10 cellular contexts compared by ENCODE assay signal in the genomic region with DNA sequence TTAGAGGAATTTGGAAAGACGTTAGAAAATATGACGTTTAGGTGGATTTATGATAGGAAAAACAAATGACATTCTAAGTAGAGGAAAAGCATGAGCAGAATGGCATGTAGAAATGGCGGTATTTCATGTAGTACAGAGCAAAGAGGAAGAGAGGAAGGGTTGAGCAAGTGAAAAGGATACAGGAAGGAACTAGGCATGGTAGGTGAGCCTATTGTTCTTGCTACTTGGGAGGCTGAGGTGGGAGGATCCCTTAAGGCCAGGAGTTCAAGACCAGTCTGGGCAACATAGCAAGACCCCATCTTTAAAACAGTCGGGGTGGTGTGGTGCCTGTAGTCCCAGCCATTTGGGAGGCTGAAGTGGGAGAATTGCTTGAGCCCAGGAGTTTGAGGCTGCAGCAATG. TPM values are rescaled to one million over a fixed set of nuclear protein-coding genes. Genes with fewer than 3 reads are reported as not detected.
DNase-seq lines count a peak whose midpoint lies in the region; ATAC-seq and TF ChIP-seq lines count a peak whose summit lies in the region.
"Had no signal": no experiment of that assay in that cellular context is flagged by ENCODE, and none has a peak within 500 bp of the region (broad histone marks: within the 10 kb centered on the region; RNA-seq: fewer than 3 reads in every experiment).

No MANE protein-coding gene starts in this region.

- peaks cover 36 to 66% (median 54%) of the 10 kb centered on the region in 4 donors for H3K4me1 Mint-ChIP-seq in CD4-positive, alpha-beta memory T cell
- peaks cover 54% of the 10 kb centered on the region for H3K4me1 Mint-ChIP-seq in activated naive CD8-positive, alpha-beta T cell treated with anti-CD3 and anti-CD28 coated beads, Interleukin-2, amount 50 U/mL, for 24 hours
- peaks cover 28 to 69% (median 62%) of the 10 kb centered on the region in 4 donors for H3K4me1 Mint-ChIP-seq in naive thymus-derived CD8-positive, alpha-beta T cell

- H2BK120ac ChIP-seq in mesendoderm (ENCODE audit: low read depth, low read length): no peak overlapping the region

- H3K9ac ChIP-seq in KMS-11 (peak overlapping the region; percentile 88; the same call in 1 of the 2 replicates), mesendoderm (ENCODE audit: low read length) (no peak overlapping the region)

- H3K27ac Mint-ChIP-seq in CD4-positive, alpha-beta memory T cell: peak overlapping the region; percentile 59 to 100 (median 99)
- peak overlapping the region; percentile 96 for H3K27ac Mint-ChIP-seq in activated naive CD8-positive, alpha-beta T cell treated with anti-CD3 and anti-CD28 coated beads, Interleukin-2, amount 50 U/mL, for 24 hours
- H3K27ac Mint-ChIP-seq in naive thymus-derived CD8-positive, alpha-beta T cell: peak overlapping the region; percentile 81 to 100 (median 100)

- H4K5ac ChIP-seq in mesendoderm (ENCODE audit: low read length): no peak overlapping the region

- H3K27me3 Mint-ChIP-seq in CD4-positive, alpha-beta memory T cell: peaks cover 0 to 1% of the 10 kb centered on the region in 2 donors
- H3K27me3 Mint-ChIP-seq in activated naive CD8-positive, alpha-beta T cell treated with anti-CD3 and anti-CD28 coated beads, Interleukin-2, amount 50 U/mL, for 24 hours: peaks cover 1% of the 10 kb centered on the region
- H3K27me3 Mint-ChIP-seq in naive thymus-derived CD8-positive, alpha-beta T cell: no peaks in the 10 kb centered on the region

- H2BK5ac ChIP-seq in mesendoderm (ENCODE audit: low read length): no peak overlapping the region

- intact Hi-C loops in CD4-positive, alpha-beta memory T cell (cut with micrococcal nuclease): loop anchor here (10.0 kb wide), 1 partner anchor 1597 kb away; the partner anchor contains the start of gene AKAP9
- intact Hi-C loops in uterus (cut with DNase I; ENCODE audit: low total_unique reads): no loop called here

- H3K9me3 ChIP-seq in CD4-positive, alpha-beta memory T cell (ENCODE audit: control insufficient read depth in 1 of 2, low read length in 2 of 2): no peaks in the 10 kb centered on the region
- no peaks in the 10 kb centered on the region for H3K9me3 ChIP-seq in uterus

- WGBS in mesendoderm (ENCODE audit: extremely low coverage, insufficient coverage, low lambda C conversion rate): 100% methylated on average over 2 of the region's 4 CpGs

- H4K8ac ChIP-seq in mesendoderm (ENCODE audit: low read depth, low read length): no peak overlapping the region

- peaks cover 11% of the 10 kb centered on the region for H3K79me1 ChIP-seq in mesendoderm (ENCODE audit: low read length)

- H3K4me2 ChIP-seq in KMS-11 (peak overlapping the region; percentile 70), mesendoderm (ENCODE audit: low read length) (no peak overlapping the region)

- POLR2A ChIA-PET in CD4-positive, alpha-beta memory T cell (lab: Charles Lee; ENCODE audit: partially characterized antibody): no interaction called here
- POLR2A ChIA-PET in naive thymus-derived CD8-positive, alpha-beta T cell (lab: Charles Lee): interaction anchor here (0.7 to 1.3 kb wide), 2 partner anchors 56 to 115 kb away, joined by 3 to 10 read pairs; partner anchors contain the start of gene CLDN12

- H3K23ac ChIP-seq in mesendoderm (ENCODE audit: low read length): no peak overlapping the region

- H3K79me2 ChIP-seq in KMS-11 (ENCODE audit: insufficient read depth, low read depth) (peaks cover 31% of the 10 kb centered on the region), mesendoderm (ENCODE audit: control insufficient read depth, insufficient read depth, low read length) (peaks cover 12% of the 10 kb centered on the region)

- no peaks in the 10 kb centered on the region for H3K36me3 ChIP-seq in CD4-positive, alpha-beta memory T cell (ENCODE audit: insufficient read depth, low read length)
- H3K36me3 ChIP-seq in KMS-11 (ENCODE audit: insufficient read depth): no peaks in the 10 kb centered on the region
- H3K36me3 ChIP-seq in uterus: no peaks in the 10 kb centered on the region
- H3K36me3 ChIP-seq in mesendoderm (ENCODE audit: control insufficient read depth, insufficient read depth, low read length): no peaks in the 10 kb centered on the region

- no peak for TF ChIP-seq CTCF in KMS-11 (conservative IDR thresholded peaks at IDR 0.05; ENCODE audit: low read depth, low read length)
- no peak for TF ChIP-seq CTCF in uterus (IDR thresholded peaks at IDR 0.05)

- H3K4me3 ChIP-seq in CD4-positive, alpha-beta memory T cell (ENCODE audit: low read length in 2 of 2): peak overlapping the region in 1 of 2 donors; percentile 92
- H3K4me3 ChIP-seq in KMS-11 (IDR thresholded peaks at IDR 0.05; ENCODE audit: insufficient read depth, low read depth, low read length): no peak overlapping the region
- H3K4me3 ChIP-seq in uterus: no peak overlapping the region
- H3K4me3 ChIP-seq in mesendoderm (ENCODE audit: low read length): no peak overlapping the region

- H2BK15ac ChIP-seq in mesendoderm (replicated peaks; ENCODE audit: low read depth): no peak overlapping the region

- H3K18ac ChIP-seq in mesendoderm (ENCODE audit: low read length): no peak overlapping the region

- TF ChIP-seq POLR2A in uterus (IDR thresholded peaks at IDR 0.05): no peak

- no peak overlapping the region for H3K4ac ChIP-seq in mesendoderm (ENCODE audit: low read depth, low read length)

- H2AK5ac ChIP-seq in mesendoderm (ENCODE audit: low read length): no peak overlapping the region

- CTCF ChIA-PET in CD4-positive, alpha-beta memory T cell (lab: Charles Lee; ENCODE audit: partially characterized antibody): no interaction called here

- no peaks in the 10 kb centered on the region for H3K27me3 ChIP-seq in CD4-positive, alpha-beta memory T cell (ENCODE audit: insufficient read depth, low read length)
- H3K27me3 ChIP-seq in KMS-11 (ENCODE audit: insufficient read depth, low read depth) (no peaks in the 10 kb centered on the region), uterus (no peaks in the 10 kb centered on the region), mesendoderm (ENCODE audit: insufficient read depth, low read length, poor library complexity) (no peaks in the 10 kb centered on the region)

- ATAC-seq in activated naive CD8-positive, alpha-beta T cell treated with anti-CD3 and anti-CD28 coated beads, Interleukin-2, amount 50 U/mL, for 24 hours: no peak
- ATAC-seq in naive thymus-derived CD8-positive, alpha-beta T cell: no peak
- ATAC-seq in HG02970 (IDR thresholded peaks at IDR 0.05; ENCODE audit: low FRiP score, unreplicated experiment): no peak

- no peaks in the 10 kb centered on the region for H4K20me1 ChIP-seq in KMS-11 (ENCODE audit: insufficient read depth)

- DNase-seq in CD4-positive, alpha-beta memory T cell: no peak
- DNase-seq in activated naive CD8-positive, alpha-beta T cell treated with anti-CD3 and anti-CD28 coated beads, Interleukin-2, amount 50 U/mL, for 24 hours: no peak
- DNase-seq in naive thymus-derived CD8-positive, alpha-beta T cell: no peak
- no peak for DNase-seq in HuH-7.5 (ENCODE audit: low spot score)
- DNase-seq in uterus: no peak
- no peak for DNase-seq in mesendoderm
- DNase-seq: GOT3 had no signal

- H3K4me3 Mint-ChIP-seq in CD4-positive, alpha-beta memory T cell: peak overlapping the region; percentile 38 to 99 (median 98)
- peak overlapping the region; percentile 90 for H3K4me3 Mint-ChIP-seq in activated naive CD8-positive, alpha-beta T cell treated with anti-CD3 and anti-CD28 coated beads, Interleukin-2, amount 50 U/mL, for 24 hours
- peak overlapping the region; percentile 94 to 99 (median 96) for H3K4me3 Mint-ChIP-seq in naive thymus-derived CD8-positive, alpha-beta T cell

- H3K56ac ChIP-seq in mesendoderm (ENCODE audit: low read length): no peak overlapping the region

- peaks cover 22 to 30% of the 10 kb centered on the region in 2 donors for H3K36me3 Mint-ChIP-seq in CD4-positive, alpha-beta memory T cell
- peaks cover 29% of the 10 kb centered on the region for H3K36me3 Mint-ChIP-seq in activated naive CD8-positive, alpha-beta T cell treated with anti-CD3 and anti-CD28 coated beads, Interleukin-2, amount 50 U/mL, for 24 hours (ENCODE audit: low read depth)
- peaks cover 5 to 23% (median 6%) of the 10 kb centered on the region in 3 donors for H3K36me3 Mint-ChIP-seq in naive thymus-derived CD8-positive, alpha-beta T cell

- H3K4me1 ChIP-seq in CD4-positive, alpha-beta memory T cell (ENCODE audit: insufficient read depth, low read length): peaks cover 47% of the 10 kb centered on the region
- H3K4me1 ChIP-seq in KMS-11 (ENCODE audit: low read depth, poor library complexity, severe bottlenecking): peaks cover 9% of the 10 kb centered on the region
- no peaks in the 10 kb centered on the region for H3K4me1 ChIP-seq in uterus
- peaks cover 3% of the 10 kb centered on the region for H3K4me1 ChIP-seq in mesendoderm (ENCODE audit: control insufficient read depth, low read depth, low read length)

- H3K27ac ChIP-seq in CD4-positive, alpha-beta memory T cell (ENCODE audit: low read depth, low read length): no peak overlapping the region
- H3K27ac ChIP-seq in KMS-11 (no peak overlapping the region), uterus (no peak overlapping the region), mesendoderm (ENCODE audit: low read depth, low read length) (no peak overlapping the region)

- H2AFZ ChIP-seq in KMS-11 (ENCODE audit: low read depth): no peak overlapping the region

- no peaks in the 10 kb centered on the region for H3K9me3 Mint-ChIP-seq in CD4-positive, alpha-beta memory T cell
- peaks cover 4% of the 10 kb centered on the region for H3K9me3 Mint-ChIP-seq in activated naive CD8-positive, alpha-beta T cell treated with anti-CD3 and anti-CD28 coated beads, Interleukin-2, amount 50 U/mL, for 24 hours
- no peaks in the 10 kb centered on the region for H3K9me3 Mint-ChIP-seq in naive thymus-derived CD8-positive, alpha-beta T cell

RNA-seq across cellular contexts. Expression of gene GTPBP10, which starts 1.2 kb away (rescaled TPM):
- total RNA-seq in CD4-positive, alpha-beta memory T cell: 10 to 100 TPM; 45.5 to 46.7 TPM
- 10 to 100 TPM; 30.6 to 37.6 TPM for polyA plus RNA-seq in CD4-positive, alpha-beta memory T cell
- 10 to 100 TPM; 51.2 to 54.2 TPM for total RNA-seq in naive thymus-derived CD8-positive, alpha-beta T cell
- polyA plus RNA-seq in naive thymus-derived CD8-positive, alpha-beta T cell: 10 to 100 TPM; 39.5 to 45.7 (median 43.4) TPM
- total RNA-seq in uterus: 10 to 100 TPM; 11.2 to 35.2 (median 19.0) TPM
- 20.6 TPM for polyA plus RNA-seq in mesendoderm (2013, experiment 1 of 2)
- 21.0 TPM for polyA plus RNA-seq in mesendoderm (2013, experiment 2 of 2)

RNA-seq across cellular contexts. Expression of gene FAM237B, which starts 26.7 kb away (rescaled TPM):
- not detected for total RNA-seq in CD4-positive, alpha-beta memory T cell
- polyA plus RNA-seq in CD4-positive, alpha-beta memory T cell: not detected
- not detected for total RNA-seq in naive thymus-derived CD8-positive, alpha-beta T cell
- polyA plus RNA-seq in naive thymus-derived CD8-positive, alpha-beta T cell: not detected
- not detected for total RNA-seq in uterus
- polyA plus RNA-seq in mesendoderm (2013, experiment 1 of 2): not detected
- not detected for polyA plus RNA-seq in mesendoderm (2013, experiment 2 of 2)
- total RNA-seq: LHCN-M2 had no signal

RNA-seq across cellular contexts. Expression of gene CLDN12, which starts 55.5 kb away (rescaled TPM):
- 1 to 10 TPM; 5.7 to 6.1 TPM for total RNA-seq in CD4-positive, alpha-beta memory T cell
- under 1 TPM in 1 of 2 donors, not detected in 1; 0.29 TPM for polyA plus RNA-seq in CD4-positive, alpha-beta memory T cell
- total RNA-seq in naive thymus-derived CD8-positive, alpha-beta T cell: 1 to 10 TPM; 1.7 to 3.0 TPM
- 1 to 10 TPM in 2 of 3 donors, under 1 TPM in 1; 0.27 to 1.8 (median 1.3) TPM for polyA plus RNA-seq in naive thymus-derived CD8-positive, alpha-beta T cell
- 10 to 100 TPM in 3 of 4 donors, 1 to 10 TPM in 1; 7.4 to 39.5 (median 23.5) TPM for total RNA-seq in uterus
- polyA plus RNA-seq in mesendoderm (2013, experiment 1 of 2): 24.4 TPM
- polyA plus RNA-seq in mesendoderm (2013, experiment 2 of 2): 24.5 TPM
